In the genomic region with DNA sequence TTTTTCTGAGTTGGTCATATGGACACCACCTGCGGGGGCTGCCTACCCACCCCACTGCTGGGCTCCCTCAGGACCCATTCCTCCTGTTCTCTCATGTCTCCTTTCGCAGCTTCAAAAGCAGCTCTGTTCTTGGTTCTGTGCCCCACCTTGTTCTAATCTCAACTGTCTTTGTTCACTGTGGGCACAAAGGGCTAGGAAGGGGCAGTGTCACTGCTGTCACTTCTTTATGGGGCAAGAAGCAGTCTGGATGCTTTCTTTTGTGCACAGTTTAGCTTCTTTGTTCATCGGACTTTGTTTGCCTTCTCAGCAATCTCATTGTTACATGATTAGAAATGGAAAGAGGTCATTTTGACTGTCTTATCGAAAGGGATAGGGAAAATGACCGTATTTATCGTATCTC, we compare ENCODE assay signal across 1 cellular context.
TF ChIP-seq lines count a peak whose summit lies in the region.

No MANE protein-coding gene starts in this region.

TF ChIP-seq in IMR-90, 13 proteins besides CTCF, POLR2A, EP300 and RAD21:
- no peak for TF ChIP-seq CEBPB (IDR thresholded peaks at IDR 0.05; ENCODE audit: low read depth, low read length)
- TF ChIP-seq SMC3 (IDR thresholded peaks at IDR 0.05; ENCODE audit: low read depth, low read length), result no peak
- no peak for TF ChIP-seq NFE2L2 (IDR thresholded peaks at IDR 0.05; ENCODE audit: low read depth, low read length)
- no peak for TF ChIP-seq BHLHE40 (IDR thresholded peaks at IDR 0.05; ENCODE audit: low read depth, low read length)
- TF ChIP-seq RFX5 (IDR thresholded peaks at IDR 0.05; ENCODE audit: low read depth, low read length), result no peak
- TF ChIP-seq RCOR1 (IDR thresholded peaks at IDR 0.05; ENCODE audit: insufficient replicate concordance, low read length), result no peak
- TF ChIP-seq MAFK (IDR thresholded peaks at IDR 0.05; ENCODE audit: low read depth, low read length), result no peak
- TF ChIP-seq MXI1 (IDR thresholded peaks at IDR 0.05; ENCODE audit: borderline replicate concordance, low read depth, low read length), result no peak
- TF ChIP-seq FOS (IDR thresholded peaks at IDR 0.05; ENCODE audit: low read depth, low read length), result no peak
- TF ChIP-seq USF2 (IDR thresholded peaks at IDR 0.05; ENCODE audit: low read depth, low read length), result no peak
- TF ChIP-seq CHD1 (IDR thresholded peaks at IDR 0.05; ENCODE audit: low read depth, low read length), result no peak
- no peak for TF ChIP-seq MAZ (IDR thresholded peaks at IDR 0.05; ENCODE audit: borderline replicate concordance, low read depth, low read length)
